In the genomic region with DNA sequence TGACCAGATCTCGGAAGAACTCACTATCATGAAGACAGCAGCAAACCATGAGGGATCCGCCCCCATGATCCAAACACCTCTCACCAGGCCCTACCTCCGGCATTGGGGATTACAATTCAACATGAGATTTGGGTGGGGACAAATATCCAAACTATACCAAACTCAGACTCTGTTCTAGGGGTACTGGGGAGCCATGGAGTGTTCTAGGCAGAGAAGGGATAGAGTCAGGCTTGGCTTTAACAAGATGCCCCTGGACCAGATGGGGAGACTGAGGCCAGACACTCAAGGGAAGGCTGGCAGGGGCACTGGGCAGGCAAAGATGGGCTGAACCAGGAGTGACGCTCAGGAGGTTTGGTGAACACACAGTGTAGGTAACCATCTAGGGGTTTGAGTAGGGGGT, we compare ENCODE assay signal across 22 cellular contexts. TPM values are rescaled to one million over a fixed set of nuclear protein-coding genes. Genes with fewer than 3 reads are reported as not detected.
"Had no signal": no experiment of that assay in that cellular context is flagged by ENCODE, and none has a peak within 500 bp of the region (broad histone marks: within the 10 kb centered on the region; RNA-seq: fewer than 3 reads in every experiment).

No MANE protein-coding gene starts in this region.

- H3K9me3 Mint-ChIP-seq: activated CD4-positive, alpha-beta memory T cell treated with anti-CD3 and anti-CD28 coated beads for 36 hours; mesothelial cell of epicardium; nephron progenitor cell; T-helper 2 cell treated with Interferon-gamma antibody and Interleukin-4, amounts not matched to agents 5 μg/mL and 100 μg/mL, for 36 hours; WTC11 had no signal

- H3K27ac ChIP-seq: body of pancreas, tibial nerve, vagina had no signal

- H3K4me3 Mint-ChIP-seq: activated CD4-positive, alpha-beta memory T cell treated with anti-CD3 and anti-CD28 coated beads for 36 hours; activated CD8-positive, alpha-beta memory T cell treated with anti-CD3 and anti-CD28 coated beads, Interleukin-2, amount 10 ng/mL, durations not matched to agents 7 days and 5 days; mesothelial cell of epicardium; nephron progenitor cell; T-helper 2 cell treated with Interferon-gamma antibody and Interleukin-4, amounts not matched to agents 5 μg/mL and 100 μg/mL, for 36 hours; WTC11 had no signal

- H3K4me3 ChIP-seq: body of pancreas, spleen, tibial nerve, vagina had no signal

- DNase-seq: activated CD4-positive, alpha-beta memory T cell treated with anti-CD3 and anti-CD28 coated beads for 36 hours; activated CD4-positive, alpha-beta T cell treated with anti-CD3 and anti-CD28 coated beads for 4 hours; activated CD8-positive, alpha-beta memory T cell treated with anti-CD3 and anti-CD28 coated beads, Interleukin-2, amount 10 ng/mL, durations not matched to agents 7 days and 5 days; body of pancreas; head of caudate nucleus; kidney; nephron progenitor cell; occipital lobe; posterior cingulate gyrus; retina; spleen; stimulated activated naive CD8-positive, alpha-beta T cell treated with anti-CD3 and anti-CD28 coated beads, Interleukin-15, Interleukin-2, amounts not matched to agents 100 U/mL and 50 U/mL, for 24 hours had no signal

- H3K27me3 ChIP-seq: body of pancreas, spleen, tibial nerve, vagina had no signal

- ATAC-seq: activated CD8-positive, alpha-beta memory T cell treated with anti-CD3 and anti-CD28 coated beads, Interleukin-2, amount 10 ng/mL, durations not matched to agents 7 days and 5 days; body of pancreas; left lobe of liver; stimulated activated naive CD8-positive, alpha-beta T cell treated with anti-CD3 and anti-CD28 coated beads, Interleukin-15, Interleukin-2, amounts not matched to agents 100 U/mL and 50 U/mL, for 24 hours; WTC11 had no signal

- H3K9me3 ChIP-seq: body of pancreas, spleen, tibial nerve, vagina had no signal

- FAIRE-seq: colon, endometrium, frontal cortex, kidney, TTC549 had no signal

- H3K27me3 Mint-ChIP-seq: activated CD4-positive, alpha-beta memory T cell treated with anti-CD3 and anti-CD28 coated beads for 36 hours; activated CD8-positive, alpha-beta memory T cell treated with anti-CD3 and anti-CD28 coated beads, Interleukin-2, amount 10 ng/mL, durations not matched to agents 7 days and 5 days had no signal

- H3K4me1 Mint-ChIP-seq: nephron progenitor cell, WTC11 had no signal

- H3K27ac Mint-ChIP-seq: activated CD8-positive, alpha-beta memory T cell treated with anti-CD3 and anti-CD28 coated beads, Interleukin-2, amount 10 ng/mL, durations not matched to agents 7 days and 5 days; mesothelial cell of epicardium; T-helper 2 cell treated with Interferon-gamma antibody and Interleukin-4, amounts not matched to agents 5 μg/mL and 100 μg/mL, for 36 hours; WTC11 had no signal

RNA-seq across cellular contexts. Expression of gene HPN, which starts 23.1 kb away (rescaled TPM):
- total RNA-seq: activated CD8-positive, alpha-beta memory T cell treated with anti-CD3 and anti-CD28 coated beads, Interleukin-2, amount 10 ng/mL, durations not matched to agents 7 days and 5 days; frontal cortex; occipital lobe; vagina had no signal
